1 cellular context compared by ENCODE assay signal in genomic region chr9:137421838-137422667, GRCh38.
TF ChIP-seq lines count a peak whose summit lies in the region.

No MANE protein-coding gene starts in this region.

TF ChIP-seq in IMR-90, 13 proteins besides CTCF, POLR2A, EP300 and RAD21 (continued from another document):
- no peak for TF ChIP-seq ELK1 (IDR thresholded peaks at IDR 0.05; ENCODE audit: borderline replicate concordance, low read depth, low read length)
